ENCODE assay signal across 26 cellular contexts in the genomic region with DNA sequence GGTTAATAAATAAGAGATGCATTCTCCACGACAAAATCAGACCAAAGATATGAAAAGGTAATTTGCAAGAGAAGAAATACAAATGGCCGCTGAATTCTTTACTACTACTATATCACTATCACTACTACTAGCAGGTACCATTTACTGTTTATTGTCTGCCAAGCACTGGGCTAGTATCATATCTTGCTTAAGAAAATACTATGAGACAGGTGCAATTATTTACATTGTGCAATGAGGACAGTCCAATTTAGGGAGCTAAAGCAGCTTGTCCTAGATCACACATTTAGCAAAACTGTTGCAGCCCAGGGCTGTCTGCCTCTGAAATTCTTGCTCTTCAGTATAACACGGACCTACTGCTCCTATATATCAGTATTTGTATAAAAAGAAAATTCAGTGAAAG. TPM values are rescaled to one million over a fixed set of nuclear protein-coding genes. Genes with fewer than 3 reads are reported as not detected.
"Had no signal": no experiment of that assay in that cellular context is flagged by ENCODE, and none has a peak within 500 bp of the region (broad histone marks: within the 10 kb centered on the region; RNA-seq: fewer than 3 reads in every experiment).

No MANE protein-coding gene starts in this region.

- H3K4me1 ChIP-seq: ascending aorta, Peyer's patch, SJCRH30 had no signal

- H3K27me3 ChIP-seq: ascending aorta, body of pancreas, Peyer's patch, SJCRH30 had no signal

- H3K36me3 ChIP-seq: ascending aorta, Peyer's patch, SJCRH30 had no signal

- H3K4me3 ChIP-seq: ascending aorta, body of pancreas, K562, Peyer's patch, SJCRH30 had no signal

- ATAC-seq: activated naive CD4-positive, alpha-beta T cell treated with anti-CD3 and anti-CD28 coated beads, Interleukin-2, amount 50 U/mL, for 72 hours; activated naive CD8-positive, alpha-beta T cell treated with anti-CD3 and anti-CD28 coated beads, Interleukin-2, amount 50 U/mL, for 24 hours; activated T-cell treated with anti-CD3 and anti-CD28 coated beads, Interleukin-2, amount 50 U/mL, for 4 hours; body of pancreas; K562 had no signal

- H3K27ac ChIP-seq: ascending aorta, body of pancreas, Peyer's patch, RWPE1, SJCRH30, VCaP had no signal

- H3K9me3 ChIP-seq: ascending aorta, body of pancreas, Peyer's patch, SJCRH30, SK-N-SH had no signal

- DNase-seq: activated CD4-positive, alpha-beta memory T cell treated with anti-CD3 and anti-CD28 coated beads for 36 hours; activated CD4-positive, alpha-beta T cell treated with anti-CD3 and anti-CD28 coated beads, Interleukin-2, amount 10 ng/mL, durations not matched to agents 7 days and 5 days; activated CD4-positive, CD25-positive, alpha-beta regulatory T cell; activated CD8-positive, alpha-beta memory T cell treated with anti-CD3 and anti-CD28 coated beads for 24 hours; activated effector memory CD4-positive, alpha-beta T cell treated with anti-CD3 and anti-CD28 coated beads, Interleukin-2, amount 50 U/mL, for 16 hours; activated naive CD4-positive, alpha-beta T cell treated with Interleukin-2 at 50 U/mL for 16 hours; activated naive CD8-positive, alpha-beta T cell treated with anti-CD3 and anti-CD28 coated beads, Interleukin-2, amount 50 U/mL, for 24 hours; activated T-cell treated with anti-CD3 and anti-CD28 coated beads, Interleukin-2, amount 50 U/mL, for 4 hours; amniotic stem cell; body of pancreas; central memory CD4-positive, alpha-beta T cell; Karpas-422; NCI-H1048; NCI-H1436; NCI-H187 treated with DMSO at 0.1 percent for 48 hours; NCI-H82; Peyer's patch; Right ventricle myocardium superior; SJCRH30; SK-N-SH; T-helper 1 cell had no signal

RNA-seq across cellular contexts. Expression of gene CRADD, which starts 52.8 kb away (rescaled TPM):
- total RNA-seq: ascending aorta had no signal
